In genomic region chr6:26439552-26440125, GRCh38 we compare ENCODE assay signal across 8 cellular contexts. TPM values are rescaled to one million over a fixed set of nuclear protein-coding genes. Genes with fewer than 3 reads are reported as not detected.
DNase-seq lines count a peak whose midpoint lies in the region; ATAC-seq and TF ChIP-seq lines count a peak whose summit lies in the region.

No MANE protein-coding gene starts in this region.

- H3K27ac ChIP-seq in left lung = peak overlapping the region; percentile 88 to 93
- peak overlapping the region; percentile 93 for H3K27ac ChIP-seq in thymus (ENCODE audit: low read depth)

- TF ChIP-seq CTCF in left lung (IDR thresholded peaks at IDR 0.05) = no peak

- H3K4me1 ChIP-seq in left lung (peaks cover 7 to 28% of the 10 kb centered on the region in 2 donors), thymus (ENCODE audit: control insufficient read depth, insufficient read depth, low read length) (peaks cover 7% of the 10 kb centered on the region)

- peak overlapping the region; percentile 38 to 63 for H3K4me3 ChIP-seq in left lung
- peak overlapping the region; percentile 68 for H3K4me3 ChIP-seq in thymus (ENCODE audit: low read length)

- H3K9me3 Mint-ChIP-seq in activated CD8-positive, alpha-beta memory T cell treated with anti-CD3 and anti-CD28 coated beads, Interleukin-2, amount 10 ng/mL, durations not matched to agents 7 days and 5 days (ENCODE audit: low read depth) = no peaks in the 10 kb centered on the region
- peaks cover 6% of the 10 kb centered on the region for H3K9me3 Mint-ChIP-seq in activated T-helper 2 cell treated with anti-CD3 and anti-CD28 coated beads, Interferon-gamma antibody, Interleukin-2, Interleukin-4, amounts not matched to agents 10 μg/mL and 5 μg/mL and 100 μg/mL, durations not matched to agents 14 hours and 24 hours and 36 hours

- peak overlapping the region; percentile 98 for H3K4me3 Mint-ChIP-seq in activated CD8-positive, alpha-beta memory T cell treated with anti-CD3 and anti-CD28 coated beads, Interleukin-2, amount 10 ng/mL, durations not matched to agents 7 days and 5 days
- H3K4me3 Mint-ChIP-seq in activated T-helper 2 cell treated with anti-CD3 and anti-CD28 coated beads, Interferon-gamma antibody, Interleukin-2, Interleukin-4, amounts not matched to agents 10 μg/mL and 5 μg/mL and 100 μg/mL, durations not matched to agents 14 hours and 24 hours and 36 hours (ENCODE audit: low read depth) = peak overlapping the region; percentile 96

- peak overlapping the region; percentile 97 for H3K27ac Mint-ChIP-seq in activated CD8-positive, alpha-beta memory T cell treated with anti-CD3 and anti-CD28 coated beads, Interleukin-2, amount 10 ng/mL, durations not matched to agents 7 days and 5 days
- H3K27ac Mint-ChIP-seq in activated T-helper 2 cell treated with anti-CD3 and anti-CD28 coated beads, Interferon-gamma antibody, Interleukin-2, Interleukin-4, amounts not matched to agents 10 μg/mL and 5 μg/mL and 100 μg/mL, durations not matched to agents 14 hours and 24 hours and 36 hours = peak overlapping the region; percentile 97

- H3K27me3 ChIP-seq in left lung (no peaks in the 10 kb centered on the region), thymus (ENCODE audit: control insufficient read depth, insufficient read depth) (no peaks in the 10 kb centered on the region)

- intact Hi-C loops in activated T-helper 2 cell treated with anti-CD3 and anti-CD28 coated beads, Interferon-gamma antibody, Interleukin-2, Interleukin-4, amounts not matched to agents 10 μg/mL and 5 μg/mL and 100 μg/mL, durations not matched to agents 14 hours and 24 hours and 36 hours (cut with micrococcal nuclease) = loop anchor here (1.0 to 2.0 kb wide), 4 partner anchors 18 to 37 kb away; partner anchors contain the start of genes BTN2A1 and BTN3A1
- intact Hi-C loops in left lung (cut with DNase I) = no loop called here

- no peaks in the 10 kb centered on the region for H3K27me3 Mint-ChIP-seq in activated CD8-positive, alpha-beta memory T cell treated with anti-CD3 and anti-CD28 coated beads, Interleukin-2, amount 10 ng/mL, durations not matched to agents 7 days and 5 days
- no peaks in the 10 kb centered on the region for H3K27me3 Mint-ChIP-seq in activated T-helper 2 cell treated with anti-CD3 and anti-CD28 coated beads, Interferon-gamma antibody, Interleukin-2, Interleukin-4, amounts not matched to agents 10 μg/mL and 5 μg/mL and 100 μg/mL, durations not matched to agents 14 hours and 24 hours and 36 hours (ENCODE audit: low read depth)

- no peak for DNase-seq in activated CD8-positive, alpha-beta memory T cell treated with anti-CD3 and anti-CD28 coated beads, Interleukin-2, amount 10 ng/mL, durations not matched to agents 7 days and 5 days
- DNase-seq in activated CD8-positive, alpha-beta memory T cell treated with anti-CD3 and anti-CD28 coated beads for 24 hours = no peak
- DNase-seq in activated T-helper 2 cell treated with anti-CD3 and anti-CD28 coated beads, Interferon-gamma antibody, Interleukin-2, Interleukin-4, amounts not matched to agents 10 μg/mL and 5 μg/mL and 100 μg/mL, durations not matched to agents 14 hours and 24 hours and 36 hours (ENCODE audit: low spot score) = no peak
- DNase-seq in left lung (no peak), D341Med (ENCODE audit: low spot score) (no peak), GM19238 (ENCODE audit: insufficient read length, low spot score) (no peak)

- no peak for ATAC-seq in activated CD8-positive, alpha-beta memory T cell treated with anti-CD3 and anti-CD28 coated beads, Interleukin-2, amount 10 ng/mL, durations not matched to agents 7 days and 5 days
- ATAC-seq in left lung (no peak), GM21360 (IDR thresholded peaks at IDR 0.05; ENCODE audit: unreplicated experiment) (no peak)

- CTCF ChIA-PET in activated CD8-positive, alpha-beta memory T cell treated with anti-CD3 and anti-CD28 coated beads, Interleukin-2, amount 10 ng/mL, durations not matched to agents 7 days and 5 days (lab: Charles Lee) = interaction anchor here (0.8 to 1.3 kb wide), 2 partner anchors 14 to 36 kb away, joined by 3 to 4 read pairs; no protein-coding TSS in a partner anchor

- WGBS in thymus = 25% methylated on average over 4 of the region's 4 CpGs

- peaks cover 21% of the 10 kb centered on the region for H3K36me3 Mint-ChIP-seq in activated CD8-positive, alpha-beta memory T cell treated with anti-CD3 and anti-CD28 coated beads, Interleukin-2, amount 10 ng/mL, durations not matched to agents 7 days and 5 days
- peaks cover 31% of the 10 kb centered on the region for H3K36me3 Mint-ChIP-seq in activated T-helper 2 cell treated with anti-CD3 and anti-CD28 coated beads, Interferon-gamma antibody, Interleukin-2, Interleukin-4, amounts not matched to agents 10 μg/mL and 5 μg/mL and 100 μg/mL, durations not matched to agents 14 hours and 24 hours and 36 hours (ENCODE audit: low read depth)

- no peaks in the 10 kb centered on the region for H3K9me3 ChIP-seq in left lung
- H3K9me3 ChIP-seq in thymus (ENCODE audit: control insufficient read depth) = no peaks in the 10 kb centered on the region

- H3K4me1 Mint-ChIP-seq in activated CD8-positive, alpha-beta memory T cell treated with anti-CD3 and anti-CD28 coated beads, Interleukin-2, amount 10 ng/mL, durations not matched to agents 7 days and 5 days = peaks cover 38% of the 10 kb centered on the region
- H3K4me1 Mint-ChIP-seq in activated T-helper 2 cell treated with anti-CD3 and anti-CD28 coated beads, Interferon-gamma antibody, Interleukin-2, Interleukin-4, amounts not matched to agents 10 μg/mL and 5 μg/mL and 100 μg/mL, durations not matched to agents 14 hours and 24 hours and 36 hours (ENCODE audit: low read depth) = peaks cover 30% of the 10 kb centered on the region

- H3K36me3 ChIP-seq in left lung = no peaks in the 10 kb centered on the region
- peaks cover 4% of the 10 kb centered on the region for H3K36me3 ChIP-seq in thymus (ENCODE audit: control insufficient read depth, insufficient read depth)

RNA-seq across cellular contexts. Expression of gene BTN3A3, which starts 0.7 kb away (rescaled TPM):
- 10 to 100 TPM; 50.1 to 63.9 TPM for total RNA-seq in activated CD8-positive, alpha-beta memory T cell treated with anti-CD3 and anti-CD28 coated beads, Interleukin-2, amount 10 ng/mL, durations not matched to agents 7 days and 5 days
- total RNA-seq in activated T-helper 2 cell treated with anti-CD3 and anti-CD28 coated beads, Interferon-gamma antibody, Interleukin-2, Interleukin-4, amounts not matched to agents 10 μg/mL and 5 μg/mL and 100 μg/mL, durations not matched to agents 14 hours and 24 hours and 36 hours = 36.4 and 41.9 TPM in 2 replicates
- total RNA-seq in left lung = 10 to 100 TPM; 41.1 to 54.7 TPM
- polyA plus RNA-seq in thymus = 19.3 TPM

RNA-seq across cellular contexts. Expression of gene BTN2A1, which starts 18.1 kb away (rescaled TPM):
- total RNA-seq in activated CD8-positive, alpha-beta memory T cell treated with anti-CD3 and anti-CD28 coated beads, Interleukin-2, amount 10 ng/mL, durations not matched to agents 7 days and 5 days = 10 to 100 TPM; 25.1 to 26.5 TPM
- 20.2 and 23.0 TPM in 2 replicates for total RNA-seq in activated T-helper 2 cell treated with anti-CD3 and anti-CD28 coated beads, Interferon-gamma antibody, Interleukin-2, Interleukin-4, amounts not matched to agents 10 μg/mL and 5 μg/mL and 100 μg/mL, durations not matched to agents 14 hours and 24 hours and 36 hours
- total RNA-seq in left lung = 10 to 100 TPM; 17.5 to 34.7 TPM
- polyA plus RNA-seq in thymus = 26.9 TPM

RNA-seq across cellular contexts. Expression of gene BTN3A1, which starts 37.6 kb away (rescaled TPM):
- total RNA-seq in activated CD8-positive, alpha-beta memory T cell treated with anti-CD3 and anti-CD28 coated beads, Interleukin-2, amount 10 ng/mL, durations not matched to agents 7 days and 5 days = 10 to 100 TPM; 47.6 to 64.7 TPM
- total RNA-seq in activated T-helper 2 cell treated with anti-CD3 and anti-CD28 coated beads, Interferon-gamma antibody, Interleukin-2, Interleukin-4, amounts not matched to agents 10 μg/mL and 5 μg/mL and 100 μg/mL, durations not matched to agents 14 hours and 24 hours and 36 hours = 34.8 and 38.6 TPM in 2 replicates
- total RNA-seq in left lung = 10 to 100 TPM; 48.0 to 54.5 TPM
- polyA plus RNA-seq in thymus = 32.7 TPM

RNA-seq across cellular contexts. Expression of gene BTN2A2, which starts 56.7 kb away (rescaled TPM):
- total RNA-seq in activated CD8-positive, alpha-beta memory T cell treated with anti-CD3 and anti-CD28 coated beads, Interleukin-2, amount 10 ng/mL, durations not matched to agents 7 days and 5 days = 10 to 100 TPM; 24.8 to 26.7 TPM
- 23.9 and 24.6 TPM in 2 replicates for total RNA-seq in activated T-helper 2 cell treated with anti-CD3 and anti-CD28 coated beads, Interferon-gamma antibody, Interleukin-2, Interleukin-4, amounts not matched to agents 10 μg/mL and 5 μg/mL and 100 μg/mL, durations not matched to agents 14 hours and 24 hours and 36 hours
- 10 to 100 TPM; 16.6 to 21.0 TPM for total RNA-seq in left lung
- polyA plus RNA-seq in thymus = 18.7 TPM
